Comparison of ENCODE assay signal across 28 cellular contexts in genomic region chr6:147986891-147987290, GRCh38.
"Had no signal": no experiment of that assay in that cellular context is flagged by ENCODE, and none has a peak within 500 bp of the region (broad histone marks: within the 10 kb centered on the region; RNA-seq: fewer than 3 reads in every experiment).

No MANE protein-coding gene starts in this region.

- H3K9me3 ChIP-seq: left lung, mucosa of descending colon, neutrophil, ovary, right lobe of liver, thoracic aorta had no signal

- H3K36me3 ChIP-seq: left lung, neutrophil, ovary, right lobe of liver, thoracic aorta had no signal

- ATAC-seq: esophagus mucosa; foreskin keratinocyte; left lung; mucosa of descending colon; natural killer cell treated with Interleukin-12 subunit alpha and Interleukin-12 subunit beta and Interleukin-15 and Interleukin-18, amount 100 ng/mL, for 72 hours; right lobe of liver had no signal

- H3K4me1 ChIP-seq: foreskin keratinocyte, left lung, right lobe of liver had no signal

- H3K4me3 ChIP-seq: left lung, lung, mucosa of descending colon, ovary, right lobe of liver, thoracic aorta had no signal

- H3K27me3 ChIP-seq: foreskin keratinocyte, left lung, neutrophil, ovary, right lobe of liver had no signal

- H3K4me3 Mint-ChIP-seq: activated CD4-positive, alpha-beta memory T cell treated with anti-CD3 and anti-CD28 coated beads, Interleukin-2, amount 10 ng/mL, durations not matched to agents 7 days and 5 days; activated T-cell treated with anti-CD3 and anti-CD28 coated beads, Interleukin-2, amount 50 U/mL, for 24 hours; dendritic cell treated with granulocyte-macrophage colony-stimulating factor and Interleukin-4, amounts not matched to agents 40 ng/mL and 50 ng/mL, for 4 days; endodermal cell; natural killer cell treated with Interleukin-12 subunit alpha and Interleukin-12 subunit beta and Interleukin-15 and Interleukin-18, amount 100 ng/mL, for 72 hours; stimulated activated naive CD8-positive, alpha-beta T cell treated with anti-CD3 and anti-CD28 coated beads, Interleukin-15, Interleukin-2, amounts not matched to agents 100 ng/mL and 50 ng/mL, for 24 hours had no signal

- DNase-seq: activated CD4-positive, alpha-beta memory T cell treated with anti-CD3 and anti-CD28 coated beads, Interleukin-2, amount 10 ng/mL, durations not matched to agents 7 days and 5 days; activated CD4-positive, alpha-beta T cell treated with anti-CD3 and anti-CD28 coated beads for 48 hours; activated CD8-positive, alpha-beta memory T cell treated with anti-CD3 and anti-CD28 coated beads, Interleukin-2, amount 50 U/mL, for 48 hours; activated gamma-delta T cell; activated naive CD4-positive, alpha-beta T cell treated with anti-CD3 and anti-CD28 coated beads, Interleukin-2, amount 50 U/mL, for 16 hours; activated T-cell treated with anti-CD3 and anti-CD28 coated beads, Interleukin-2, amount 50 U/mL, for 24 hours; amygdala; central memory CD4-positive, alpha-beta T cell; endodermal cell; foreskin keratinocyte; kidney glomerular epithelial cell; left lung; mucosa of descending colon; ovary; right lobe of liver; stimulated activated CD4-positive, alpha-beta T cell treated with anti-CD3 and anti-CD28 coated beads, Interleukin-2, amount 100 ng/mL, for 48 hours; trophoblast cell had no signal

- H3K27ac ChIP-seq: foreskin keratinocyte, left lung, neutrophil, ovary, right lobe of liver, thoracic aorta, VCaP had no signal

- H3K36me3 Mint-ChIP-seq: natural killer cell treated with Interleukin-12 subunit alpha and Interleukin-12 subunit beta and Interleukin-15 and Interleukin-18, amount 100 ng/mL, for 72 hours had no signal

- H3K27me3 Mint-ChIP-seq: activated CD4-positive, alpha-beta memory T cell treated with anti-CD3 and anti-CD28 coated beads, Interleukin-2, amount 10 ng/mL, durations not matched to agents 7 days and 5 days; activated T-cell treated with anti-CD3 and anti-CD28 coated beads, Interleukin-2, amount 50 U/mL, for 24 hours; dendritic cell treated with granulocyte-macrophage colony-stimulating factor and Interleukin-4, amounts not matched to agents 40 ng/mL and 50 ng/mL, for 4 days; natural killer cell treated with Interleukin-12 subunit alpha and Interleukin-12 subunit beta and Interleukin-15 and Interleukin-18, amount 100 ng/mL, for 72 hours; progenitor cell of endocrine pancreas; stimulated activated naive CD8-positive, alpha-beta T cell treated with anti-CD3 and anti-CD28 coated beads, Interleukin-15, Interleukin-2, amounts not matched to agents 100 ng/mL and 50 ng/mL, for 24 hours had no signal

- H3K9me3 Mint-ChIP-seq: activated CD4-positive, alpha-beta memory T cell treated with anti-CD3 and anti-CD28 coated beads, Interleukin-2, amount 10 ng/mL, durations not matched to agents 7 days and 5 days; endodermal cell; stimulated activated naive CD8-positive, alpha-beta T cell treated with anti-CD3 and anti-CD28 coated beads, Interleukin-15, Interleukin-2, amounts not matched to agents 100 ng/mL and 50 ng/mL, for 24 hours had no signal

- H3K4me1 Mint-ChIP-seq: activated CD4-positive, alpha-beta memory T cell treated with anti-CD3 and anti-CD28 coated beads, Interleukin-2, amount 10 ng/mL, durations not matched to agents 7 days and 5 days had no signal

- H3K27ac Mint-ChIP-seq: activated CD4-positive, alpha-beta memory T cell treated with anti-CD3 and anti-CD28 coated beads, Interleukin-2, amount 10 ng/mL, durations not matched to agents 7 days and 5 days; activated T-cell treated with anti-CD3 and anti-CD28 coated beads, Interleukin-2, amount 50 U/mL, for 24 hours; dendritic cell treated with granulocyte-macrophage colony-stimulating factor and Interleukin-4, amounts not matched to agents 40 ng/mL and 50 ng/mL, for 4 days; endodermal cell; natural killer cell treated with Interleukin-12 subunit alpha and Interleukin-12 subunit beta and Interleukin-15 and Interleukin-18, amount 100 ng/mL, for 72 hours; progenitor cell of endocrine pancreas; stimulated activated naive CD8-positive, alpha-beta T cell treated with anti-CD3 and anti-CD28 coated beads, Interleukin-15, Interleukin-2, amounts not matched to agents 100 ng/mL and 50 ng/mL, for 24 hours had no signal

- FAIRE-seq: TTC549, urothelium cell line had no signal
